Comparison of ENCODE assay signal across 16 cellular contexts in the genomic region with DNA sequence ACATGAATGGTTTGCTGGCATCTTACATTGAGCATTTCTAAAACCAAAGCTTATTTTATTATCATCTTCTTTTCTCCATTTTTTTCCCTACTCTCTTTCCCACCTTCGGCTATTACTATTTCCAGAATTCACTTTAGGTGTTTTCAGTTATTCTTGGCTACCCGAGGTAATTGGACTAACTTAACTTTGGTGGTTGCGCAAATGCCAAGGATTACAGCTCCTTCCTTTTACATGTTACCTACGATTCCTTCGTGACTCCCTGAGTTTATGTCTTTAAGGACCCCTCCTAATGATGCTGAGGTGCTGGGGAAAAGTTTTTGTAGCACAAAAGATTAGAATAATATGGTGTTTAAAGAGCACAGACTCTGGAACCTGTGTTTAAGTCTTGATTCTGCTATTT.
"Had no signal": no experiment of that assay in that cellular context is flagged by ENCODE, and none has a peak within 500 bp of the region (broad histone marks: within the 10 kb centered on the region; RNA-seq: fewer than 3 reads in every experiment).

No MANE protein-coding gene starts in this region.

- H3K4me1 ChIP-seq: right atrium auricular region, sigmoid colon, testis, tibial nerve had no signal

- DNase-seq: cortex of kidney; effector memory CD4-positive, alpha-beta T cell; heart left ventricle; hippocampal formation; natural killer cell; ovary; sigmoid colon; stimulated activated CD4-positive, alpha-beta T cell treated with anti-CD3 and anti-CD28 coated beads, Interleukin-2, amount 100 ng/mL, for 24 hours; stimulated activated CD4-positive, alpha-beta T cell treated with anti-CD3 and anti-CD28 coated beads, Interleukin-4, amount 100 ng/mL, for 4 hours; stimulated activated naive B cell treated with anti-CD40 and anti-IgM and Interleukin-4, amounts not matched to agents 10 μg/mL and 1 μg/mL and 100 μg/mL, for 72 hours; stimulated activated naive CD8-positive, alpha-beta T cell treated with anti-CD3 and anti-CD28 coated beads, Interleukin-15, amount 100 ng/mL, for 72 hours; testis had no signal

- H3K27me3 ChIP-seq: heart left ventricle, ovary, right atrium auricular region, sigmoid colon, testis, tibial nerve had no signal

- H3K36me3 ChIP-seq: ovary, right atrium auricular region, sigmoid colon had no signal

- ATAC-seq: esophagus mucosa; heart left ventricle; natural killer cell; stimulated activated naive B cell treated with anti-CD40 and anti-IgM and Interleukin-4, amounts not matched to agents 10 μg/mL and 1 μg/mL and 100 μg/mL, for 72 hours; stimulated activated naive CD8-positive, alpha-beta T cell treated with anti-CD3 and anti-CD28 coated beads, Interleukin-15, amount 100 ng/mL, for 72 hours had no signal

- H3K4me3 ChIP-seq: heart left ventricle, ovary, right atrium auricular region, sigmoid colon, skin epidermis, testis, tibial nerve had no signal

- H3K9me3 ChIP-seq: ovary, right atrium auricular region, sigmoid colon, testis had no signal

- H3K27ac ChIP-seq: heart left ventricle, ovary, right atrium auricular region, sigmoid colon, skin epidermis, testis, tibial nerve had no signal
